ENCODE assay signal across 8 cellular contexts in genomic region chr2:197378494-197378972, GRCh38. TPM values are rescaled to one million over a fixed set of nuclear protein-coding genes. Genes with fewer than 3 reads are reported as not detected.
DNase-seq lines count a peak whose midpoint lies in the region; ATAC-seq and TF ChIP-seq lines count a peak whose summit lies in the region.

No MANE protein-coding gene starts in this region.

- H3K4me1 ChIP-seq in mammary epithelial cell (ENCODE audit: insufficient read depth, low read length): peaks cover 3% of the 10 kb centered on the region

- in situ Hi-C loops in mammary epithelial cell (cut with MboI; ENCODE audit: low sequenced_read_pairs in 2 of 2): loop anchor here (10.0 to 25.0 kb wide), 2 partner anchors 191 to 194 kb away; no protein-coding TSS in a partner anchor

- TF ChIP-seq CTCF in AG04450 (IDR thresholded peaks at IDR 0.05; ENCODE audit: low read depth, low read length): peak; percentile 77
- TF ChIP-seq CTCF in WI38 (IDR thresholded peaks at IDR 0.05; ENCODE audit: low read depth, low read length): peak; percentile 43; the same call in 1 of the 2 replicates
- peak; percentile 75 to 79 for TF ChIP-seq CTCF in mammary epithelial cell (conservative IDR thresholded peaks at IDR 0.05 in 1 of 2, IDR thresholded peaks at IDR 0.05 in 1 of 2; ENCODE audit: extremely low read depth in 1 of 2, insufficient read depth in 1 of 2, low read depth in 1 of 2, low read length in 2 of 2)

- H3K9me3 ChIP-seq in AG04450 (ENCODE audit: control insufficient read depth, insufficient read depth, low read length) (no peaks in the 10 kb centered on the region), mammary epithelial cell (replicated peaks; ENCODE audit: insufficient read depth, low read length) (no peaks in the 10 kb centered on the region)

- POLR2A ChIA-PET in AG04450 (lab: Yijun Ruan, JAX): interaction anchor here (0.7 kb wide), 1 partner anchor 188 kb away, joined by 6 read pairs; no protein-coding TSS in a partner anchor

- BruUV-seq in mammary epithelial cell (replicated peaks; lab: Mats Ljungman, UMichigan): no TSS peak

- CTCF ChIA-PET in AG04450 (lab: Charles Lee): interaction anchor here (0.6 to 6.6 kb wide), 15 partner anchors 9 to 628 kb away, joined by 3 to 89 read pairs (median 5); no protein-coding TSS in a partner anchor
- CTCF ChIA-PET in mammary epithelial cell (lab: Charles Lee; ENCODE audit: low non-redundant PET): no interaction called here

- H3K36me3 ChIP-seq in mammary epithelial cell (ENCODE audit: insufficient read depth, low read length): no peaks in the 10 kb centered on the region

- H3K4me2 ChIP-seq in mammary epithelial cell (ENCODE audit: insufficient read depth, low read depth, low read length): peak overlapping the region; percentile 71

- ATAC-seq in GM18867 (IDR thresholded peaks at IDR 0.05; ENCODE audit: unreplicated experiment): no peak

- DNase-seq in AG04450 (ENCODE audit: low read depth, low spot score) (no peak), GM19240 (ENCODE audit: insufficient read length, low spot score) (peak; percentile 61), NCI-H2107 (lab: John Stamatoyannopoulos, UW) (peak; percentile 13), mammary epithelial cell (peak; percentile 25), kidney glomerular epithelial cell (lab: John Stamatoyannopoulos, UW) (peak; percentile 55)
- peak; percentile 59 to 66 for DNase-seq in stimulated activated CD4-positive, alpha-beta T cell treated with anti-CD3 and anti-CD28 coated beads, Interleukin-2, amount 100 ng/mL, for 48 hours

- no peaks in the 10 kb centered on the region for H3K79me2 ChIP-seq in mammary epithelial cell (ENCODE audit: insufficient read depth, low read length)

- dilution Hi-C loops in mammary epithelial cell (cut with HindIII; ENCODE audit: low sequenced_read_pairs): no loop called here

- no peaks in the 10 kb centered on the region for H3K27me3 ChIP-seq in AG04450 (ENCODE audit: control insufficient read depth, insufficient read depth, low read length)
- no peaks in the 10 kb centered on the region for H3K27me3 ChIP-seq in mammary epithelial cell (ENCODE audit: insufficient read depth, low read length)

- H3K4me3 ChIP-seq in AG04450 (ENCODE audit: low read depth, low read length): no peak overlapping the region
- no peak overlapping the region for H3K4me3 ChIP-seq in WI38 (ENCODE audit: low read depth, low read length)
- H3K4me3 ChIP-seq in mammary epithelial cell (replicated peaks in 1 of 3; ENCODE audit: insufficient read depth in 1 of 3, low read depth in 2 of 3, low read length in 3 of 3): peak overlapping the region in 1 of 3 experiments; percentile 23

- 3% methylated on average over 11 of the region's 11 CpGs for WGBS in mammary epithelial cell (ENCODE audit: low coverage, missing lambda C conversion rate)

- H4K20me1 ChIP-seq in mammary epithelial cell (ENCODE audit: insufficient read depth, low read length): no peaks in the 10 kb centered on the region

- H2AFZ ChIP-seq in mammary epithelial cell (ENCODE audit: low read depth, low read length): peak overlapping the region; percentile 63

- H3K27ac ChIP-seq in AG04450 (ENCODE audit: low read depth, low read length) (no peak overlapping the region), mammary epithelial cell (ENCODE audit: insufficient read depth, low read depth, low read length) (no peak overlapping the region)

- H3K9ac ChIP-seq in mammary epithelial cell (ENCODE audit: insufficient read depth, low read length): no peak overlapping the region

- intact Hi-C loops in mammary epithelial cell (cut with micrococcal nuclease): loop anchor here (1.0 to 5.0 kb wide), 6 partner anchors 187 to 628 kb away; no protein-coding TSS in a partner anchor

RNA-seq across cellular contexts. Expression of gene SF3B1, which starts 56.3 kb away (rescaled TPM):
- 502 and 651 TPM in 2 replicates for polyA plus RNA-seq in AG04450 (2011; rRNA removed)
- 298 and 420 TPM in 2 replicates for polyA minus RNA-seq in AG04450 (2011; rRNA and poly(A)+ RNA removed)
- 100 to 1,000 TPM; 132 to 153 TPM for total RNA-seq in mammary epithelial cell
- 178 TPM for polyA plus RNA-seq in mammary epithelial cell
- 173 TPM for polyA minus RNA-seq in mammary epithelial cell
